12 cellular contexts compared by ENCODE assay signal in genomic region chr9:112485574-112485973, GRCh38. TPM values are rescaled to one million over a fixed set of nuclear protein-coding genes. Genes with fewer than 3 reads are reported as not detected.
DNase-seq lines count a peak whose midpoint lies in the region; ATAC-seq, FAIRE-seq and TF ChIP-seq lines count a peak whose summit lies in the region.
"Had no signal": no experiment of that assay in that cellular context is flagged by ENCODE, and none has a peak within 500 bp of the region (broad histone marks: within the 10 kb centered on the region; RNA-seq: fewer than 3 reads in every experiment).

No MANE protein-coding gene starts in this region.

- FAIRE-seq in GM12892 (lab: Jason Lieb, UNC), result no peak

- H3K27ac ChIP-seq in dorsolateral prefrontal cortex (peak overlapping the region in 7 of 59 donors; percentile 19 to 88 (median 63)), osteoblast (ENCODE audit: low read depth, low read length) (no peak overlapping the region)

- H3K4me3 ChIP-seq in GM08714 (ENCODE audit: low read length), result peak overlapping the region; percentile 78; the same call in 1 of the 2 replicates
- H3K4me3 ChIP-seq in Loucy (ENCODE audit: low read length, poor library complexity, severe bottlenecking), result peak overlapping the region; percentile 92
- peak overlapping the region in 42 of 59 donors; percentile 61 to 93 (median 86) for H3K4me3 ChIP-seq in dorsolateral prefrontal cortex
- H3K4me3 ChIP-seq in osteoblast (ENCODE audit: insufficient read depth, low read length), result no peak overlapping the region

- ATAC-seq in GM21825 (IDR thresholded peaks at IDR 0.05; ENCODE audit: unreplicated experiment), result no peak

- no peaks in the 10 kb centered on the region for H3K36me3 ChIP-seq in Loucy (ENCODE audit: insufficient read depth, low read length)
- no peaks in the 10 kb centered on the region for H3K36me3 ChIP-seq in osteoblast (ENCODE audit: insufficient read depth, low read length)
- H3K36me3 ChIP-seq: left lung had no signal

- no peak for TF ChIP-seq CTCF in Loucy (conservative IDR thresholded peaks at IDR 0.05; ENCODE audit: low read length)
- no peak for TF ChIP-seq CTCF in dorsolateral prefrontal cortex (IDR thresholded peaks at IDR 0.05 in 54 of 56, conservative IDR thresholded peaks at IDR 0.05 in 2 of 56; ENCODE audit: low read depth in 1 of 56, partially characterized antibody in 56 of 56)
- TF ChIP-seq CTCF in osteoblast (IDR thresholded peaks at IDR 0.05; ENCODE audit: extremely low read depth, low read depth, low read length), result no peak

- H3K9ac ChIP-seq in Loucy (ENCODE audit: low read depth, low read length, poor library complexity, severe bottlenecking), result peak overlapping the region; percentile 93

- H3K4me2 ChIP-seq in Loucy (ENCODE audit: low read depth, low read length, poor library complexity, severe bottlenecking), result peak overlapping the region; percentile 93
- peak overlapping the region; percentile 86 for H3K4me2 ChIP-seq in osteoblast (ENCODE audit: insufficient read depth, low read length)

- H3K9me3 ChIP-seq in Loucy (ENCODE audit: insufficient read depth, low read depth, low read length) (no peaks in the 10 kb centered on the region), osteoblast (ENCODE audit: low read depth, low read length) (no peaks in the 10 kb centered on the region)
- H3K9me3 ChIP-seq: left lung had no signal

- peaks cover 30% of the 10 kb centered on the region for H4K20me1 ChIP-seq in Loucy (ENCODE audit: insufficient read depth, low read length, poor library complexity, severe bottlenecking)
- H4K20me1 ChIP-seq in osteoblast (ENCODE audit: insufficient read depth, low read length), result no peaks in the 10 kb centered on the region

- intact Hi-C loops in dorsolateral prefrontal cortex (cut with DNase I), result loop anchor here (5.0 to 10.0 kb wide), 5 partner anchors 38 to 232 kb away; partner anchors contain the start of gene INIP (in 1 of the 2)

- no peaks in the 10 kb centered on the region for H3K9me2 ChIP-seq in Loucy (replicated peaks; ENCODE audit: low read depth, low read length)

- no peak for DNase-seq in dorsolateral prefrontal cortex
- DNase-seq in osteoblast (ENCODE audit: insufficient read length, low spot score, missing footprints), result peak; percentile 84
- DNase-seq in effector CD4-positive, alpha-beta T cell, result no peak
- no peak for DNase-seq in GM12892 (ENCODE audit: insufficient read length)
- DNase-seq: activated CD4-positive, alpha-beta T cell treated with anti-CD3 and anti-CD28 coated beads, Interleukin-2, amount 50 U/mL, for 48 hours; cortex of kidney; KG1; left lung; stimulated activated CD4-positive, alpha-beta T cell treated with anti-CD3 and anti-CD28 coated beads, Interleukin-1b, Interleukin-23, amount 100 ng/mL, for 48 hours had no signal

- H3K79me2 ChIP-seq in Loucy (ENCODE audit: insufficient read depth, low read length), result peaks cover 47% of the 10 kb centered on the region
- H3K79me2 ChIP-seq in osteoblast (ENCODE audit: insufficient read depth, low read length), result peaks cover 4% of the 10 kb centered on the region

- H2AFZ ChIP-seq in Loucy (ENCODE audit: low read length), result no peak overlapping the region
- H2AFZ ChIP-seq in osteoblast (ENCODE audit: low read length), result no peak overlapping the region

- H3K4me1 ChIP-seq in Loucy (ENCODE audit: insufficient read depth, low read length, poor library complexity, severe bottlenecking), result peaks cover 36% of the 10 kb centered on the region
- H3K4me1 ChIP-seq in osteoblast (ENCODE audit: insufficient read depth, low read length), result peaks cover 8% of the 10 kb centered on the region

- H3F3A ChIP-seq in Loucy (ENCODE audit: low read depth), result no peaks in the 10 kb centered on the region

- H3K27me3 ChIP-seq in Loucy (ENCODE audit: insufficient read depth, low read length, poor library complexity, severe bottlenecking) (no peaks in the 10 kb centered on the region), dorsolateral prefrontal cortex (no peaks in the 10 kb centered on the region), osteoblast (ENCODE audit: insufficient read depth, low read length) (no peaks in the 10 kb centered on the region)
- H3K27me3 ChIP-seq: left lung had no signal

- TF ChIP-seq POLR2A in GM12892 (IDR thresholded peaks at IDR 0.05; ENCODE audit: low read depth, low read length), result no peak

RNA-seq across cellular contexts. Expression of gene KIAA1958, which starts 1.1 kb away (rescaled TPM):
- total RNA-seq in dorsolateral prefrontal cortex, result 10 to 100 TPM; 12.9 to 46.2 (median 27.1) TPM
- 2.4 and 2.5 TPM in 2 replicates for total RNA-seq in osteoblast
- polyA plus RNA-seq in GM12892 (2012; ENCODE audit: missing spikeins), result 4.9 TPM
